ENCODE assay signal across 11 cellular contexts in the genomic region with DNA sequence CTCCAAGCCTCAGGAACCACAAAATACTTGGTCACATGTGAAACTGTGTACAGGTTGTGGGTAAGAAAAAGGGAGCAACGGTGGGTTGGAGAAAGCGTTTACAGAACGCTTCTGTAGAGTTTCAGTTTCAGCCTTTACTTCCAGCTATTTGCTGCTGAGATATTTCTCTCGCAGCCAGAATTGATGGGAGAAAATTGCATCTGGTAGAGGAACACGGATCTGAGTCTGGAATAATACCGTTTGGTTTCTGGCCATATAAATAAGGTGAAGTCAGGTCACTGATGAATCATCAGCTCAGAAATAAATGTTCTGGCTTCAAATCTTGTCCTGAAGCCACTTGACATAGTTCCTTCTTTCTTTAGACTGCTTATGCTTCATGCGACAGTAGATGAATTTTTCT. TPM values are rescaled to one million over a fixed set of nuclear protein-coding genes. Genes with fewer than 3 reads are reported as not detected.
DNase-seq lines count a peak whose midpoint lies in the region; ATAC-seq, FAIRE-seq and TF ChIP-seq lines count a peak whose summit lies in the region.
"Had no signal": no experiment of that assay in that cellular context is flagged by ENCODE, and none has a peak within 500 bp of the region (broad histone marks: within the 10 kb centered on the region; RNA-seq: fewer than 3 reads in every experiment).

No MANE protein-coding gene starts in this region.

- H3K36me3 ChIP-seq in OCI-LY1 (ENCODE audit: insufficient read depth, low read length) = peaks cover 14% of the 10 kb centered on the region; the same call in 1 of the 2 replicates

- ATAC-seq in sciatic nerve (peak; percentile 69), GM19467 (IDR thresholded peaks at IDR 0.05; ENCODE audit: unreplicated experiment) (no peak), T-cell (replicated peaks in 1 of 4) (no peak)
- ATAC-seq: stimulated activated naive CD8-positive, alpha-beta T cell treated with anti-CD3 and anti-CD28 coated beads, Interleukin-15, amount 100 ng/mL, for 72 hours had no signal

- H3K4me1 ChIP-seq in OCI-LY1 (ENCODE audit: insufficient read depth, low read length, severe bottlenecking) = peaks cover 74% of the 10 kb centered on the region

- no peaks in the 10 kb centered on the region for H3K79me2 ChIP-seq in OCI-LY1 (ENCODE audit: insufficient read depth, low read length)

- H3K9me3 Mint-ChIP-seq in T-cell (peaks cover 0 to under 1% (median 0%) of the 10 kb centered on the region in 3 donors), Calu3 (ENCODE audit: low read depth, unreplicated experiment) (no peaks in the 10 kb centered on the region), mesothelial cell of epicardium (peaks cover 6% of the 10 kb centered on the region)

- H3K4me2 ChIP-seq in OCI-LY1 (ENCODE audit: low read length) = peak overlapping the region; percentile 26; the same call in 1 of the 2 replicates

- no peaks in the 10 kb centered on the region for H3K27me3 ChIP-seq in OCI-LY1 (ENCODE audit: insufficient read depth, low read length)

- H3K4me3 Mint-ChIP-seq in T-cell (no peak overlapping the region), Calu3 (ENCODE audit: low read depth, unreplicated experiment) (no peak overlapping the region), mesothelial cell of epicardium (no peak overlapping the region)
- H3K4me3 Mint-ChIP-seq: stimulated activated naive CD8-positive, alpha-beta T cell treated with anti-CD3 and anti-CD28 coated beads, Interleukin-15, amount 100 ng/mL, for 72 hours had no signal

- peaks cover 3% of the 10 kb centered on the region; the same call in 1 of the 2 replicates for H3K9me3 ChIP-seq in OCI-LY1 (ENCODE audit: low read length)

- peak overlapping the region; percentile 92 for H3K27ac ChIP-seq in OCI-LY1 (ENCODE audit: low read depth, low read length, poor library complexity, severe bottlenecking)

- CTCF ChIA-PET in T-cell (lab: Charles Lee) = interaction anchor here in 1 of 2 donors (0.7 kb wide), 1 partner anchor 1248 kb away, joined by 3 read pairs; no protein-coding TSS in a partner anchor
- CTCF ChIA-PET in Calu3 (lab: Charles Lee) = no interaction called here

- no peak for DNase-seq in GM12891 (ENCODE audit: insufficient read length, low spot score)
- peak; percentile 29 for DNase-seq in fibroblast of peridontal ligament (ENCODE audit: extremely low read depth)
- DNase-seq in sciatic nerve (ENCODE audit: low spot score) = no peak
- DNase-seq in T-cell = no peak
- no peak for DNase-seq in Calu3
- no peak for DNase-seq in mesothelial cell of epicardium (ENCODE audit: low spot score in 2 of 2, unreplicated experiment in 2 of 2)
- DNase-seq: activated CD4-positive, alpha-beta T cell treated with anti-CD3 and anti-CD28 coated beads, Interleukin-2, amount 50 U/mL, for 1 hour; DND-41; stimulated activated naive CD8-positive, alpha-beta T cell treated with anti-CD3 and anti-CD28 coated beads, Interleukin-15, amount 100 ng/mL, for 72 hours had no signal

- H3K27ac Mint-ChIP-seq in T-cell (no peak overlapping the region), Calu3 (ENCODE audit: unreplicated experiment) (no peak overlapping the region), mesothelial cell of epicardium (no peak overlapping the region)
- H3K27ac Mint-ChIP-seq: stimulated activated naive CD8-positive, alpha-beta T cell treated with anti-CD3 and anti-CD28 coated beads, Interleukin-15, amount 100 ng/mL, for 72 hours had no signal

- intact Hi-C loops in sciatic nerve (cut with DNase I) (no loop called here), Calu3 (cut with micrococcal nuclease; ENCODE audit: unreplicated experiment) (no loop called here)

- TF ChIP-seq CTCF in OCI-LY1 (IDR thresholded peaks at IDR 0.05; ENCODE audit: low read length) (no peak), Calu3 (IDR thresholded peaks at IDR 0.05; ENCODE audit: unreplicated experiment) (no peak), mesothelial cell of epicardium (IDR thresholded peaks at IDR 0.05; ENCODE audit: unreplicated experiment) (no peak)

- no peak overlapping the region for H2AFZ ChIP-seq in OCI-LY1 (ENCODE audit: low read length)

- POLR2A ChIA-PET in T-cell (lab: Charles Lee) = no interaction called here

- no peaks in the 10 kb centered on the region for H3F3A ChIP-seq in OCI-LY1 (ENCODE audit: insufficient read depth, low read length)

- peak; percentile 58 for FAIRE-seq in GM12891 (lab: Jason Lieb, UNC)

- H4K20me1 ChIP-seq in OCI-LY1 (ENCODE audit: insufficient read depth, low read length) = no peaks in the 10 kb centered on the region

- H3K4me1 Mint-ChIP-seq in T-cell (peaks cover 0 to 3% (median 2%) of the 10 kb centered on the region in 3 donors), Calu3 (ENCODE audit: low read depth, unreplicated experiment) (no peaks in the 10 kb centered on the region), mesothelial cell of epicardium (peaks cover 8% of the 10 kb centered on the region)
- H3K4me1 Mint-ChIP-seq: stimulated activated naive CD8-positive, alpha-beta T cell treated with anti-CD3 and anti-CD28 coated beads, Interleukin-15, amount 100 ng/mL, for 72 hours had no signal

- no TSS peak for BruUV-seq in Calu3 (replicated peaks; lab: Mats Ljungman, UMichigan)

- no peak for TF ChIP-seq POLR2A in GM12891 (IDR thresholded peaks at IDR 0.05; ENCODE audit: low read depth, low read length)

- no peaks in the 10 kb centered on the region for H3K9me2 ChIP-seq in OCI-LY1 (ENCODE audit: low read depth, low read length)

- H3K36me3 Mint-ChIP-seq in T-cell (no peaks in the 10 kb centered on the region), Calu3 (ENCODE audit: insufficient read depth, unreplicated experiment) (no peaks in the 10 kb centered on the region), mesothelial cell of epicardium (no peaks in the 10 kb centered on the region)

- H3K4me3 ChIP-seq in OCI-LY1 (ENCODE audit: low read depth, low read length, poor library complexity, severe bottlenecking) = no peak overlapping the region

- peak overlapping the region; percentile 47; the same call in 1 of the 2 replicates for H3K9ac ChIP-seq in OCI-LY1 (ENCODE audit: low read length)

- H3K27me3 Mint-ChIP-seq in T-cell (peaks cover 5 to 7% of the 10 kb centered on the region in 2 donors), Calu3 (ENCODE audit: unreplicated experiment) (no peaks in the 10 kb centered on the region), mesothelial cell of epicardium (ENCODE audit: low read depth) (peaks cover 6% of the 10 kb centered on the region)

TF ChIP-seq in GM12891, 5 proteins besides CTCF, POLR2A, EP300 and RAD21:
- TF ChIP-seq PAX5 (IDR thresholded peaks at IDR 0.05; ENCODE audit: insufficient read depth, low read length, severe bottlenecking) = no peak
- no peak for TF ChIP-seq SPI1 (IDR thresholded peaks at IDR 0.05; ENCODE audit: low read depth, low read length)
- no peak for TF ChIP-seq TAF1 (IDR thresholded peaks at IDR 0.05; ENCODE audit: low read depth, low read length)
- TF ChIP-seq POU2F2 (IDR thresholded peaks at IDR 0.05; ENCODE audit: low read depth, low read length) = no peak
- no peak for TF ChIP-seq POLR2AphosphoS5 (IDR thresholded peaks at IDR 0.05; ENCODE audit: low read depth, low read length)

RNA-seq across cellular contexts. Expression of gene RFC3, which starts 20.3 kb away (rescaled TPM):
- polyA plus RNA-seq in GM12891 (2012; ENCODE audit: low read depth, missing spikeins) = 29.8 TPM
- total RNA-seq in sciatic nerve = 9.6 TPM
- 1 to 10 TPM; 5.7 to 8.7 (median 6.1) TPM for total RNA-seq in T-cell
- 30.1 and 30.8 TPM in 2 replicates for total RNA-seq in Calu3 (2022)
- 18.5 to 20.4 TPM (median 19.7 TPM) in 3 replicates for total RNA-seq in mesothelial cell of epicardium
